10 cellular contexts compared by ENCODE assay signal in the genomic region with DNA sequence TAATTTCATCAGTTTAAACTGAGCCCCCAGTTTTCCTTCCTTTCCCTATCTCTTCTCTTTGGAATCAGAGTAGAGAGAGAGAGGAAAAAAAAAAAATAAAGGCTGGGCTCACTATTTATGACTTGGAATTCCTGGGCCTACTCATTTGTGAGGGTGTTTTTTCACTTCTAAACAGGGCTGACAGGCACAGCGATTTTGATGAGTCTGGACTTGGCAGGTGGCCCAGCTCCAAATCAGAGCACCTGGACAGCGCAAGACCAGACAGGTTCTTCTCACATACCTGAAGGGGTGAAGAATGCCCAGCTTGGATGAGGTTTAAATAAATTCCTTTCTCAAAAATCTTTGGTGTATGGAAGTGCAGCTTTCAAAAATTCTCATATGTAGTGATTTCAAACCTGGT.
A peak's percentile ranks its signal among the peaks of the same experiment; 100 is the strongest.
DNase-seq lines count a peak whose midpoint lies in the region; ATAC-seq and TF ChIP-seq lines count a peak whose summit lies in the region.
"Had no signal": no experiment of that assay in that cellular context is flagged by ENCODE, and none has a peak within 500 bp of the region (broad histone marks: within the 10 kb centered on the region; RNA-seq: fewer than 3 reads in every experiment).

No MANE protein-coding gene starts in this region.

- no peak overlapping the region for H3K4me3 ChIP-seq in ascending aorta
- H3K4me3 ChIP-seq in tibial artery = no peak overlapping the region

- peak overlapping the region; percentile 78 to 88 for H3K27ac ChIP-seq in ascending aorta
- peak overlapping the region; percentile 85 for H3K27ac ChIP-seq in layer of hippocampus (ENCODE audit: low read depth, low read length)
- peak overlapping the region; percentile 76 to 77 for H3K27ac ChIP-seq in tibial artery

- ATAC-seq in GM21447 (IDR thresholded peaks at IDR 0.05; ENCODE audit: unreplicated experiment) = no peak

- DNase-seq in NCI-H1105 treated with DMSO at 0.1 percent for 48 hours (lab: John Stamatoyannopoulos, UW) (peak; percentile 90), ascending aorta (ENCODE audit: low spot score in 2 of 2) (no peak), tibial artery (no peak), NCI-H526 (lab: John Stamatoyannopoulos, UW) (no peak), mucosa of gallbladder (ENCODE audit: low spot score) (no peak)
- DNase-seq: activated naive CD4-positive, alpha-beta T cell treated with anti-CD3 and anti-CD28 coated beads for 36 hours; KG1; T-helper 1 cell had no signal

- intact Hi-C loops in ascending aorta (cut with DNase I) = loop anchor here (2.0 to 5.0 kb wide), 3 partner anchors 42 to 177 kb away; a partner anchor contains a TSS
- intact Hi-C loops in tibial artery (cut with DNase I; ENCODE audit: low total_unique reads) = loop anchor here (10.0 kb wide), 1 partner anchor 120 kb away; a partner anchor contains a TSS

- H3K27me3 ChIP-seq in ascending aorta = no peaks in the 10 kb centered on the region
- no peaks in the 10 kb centered on the region for H3K27me3 ChIP-seq in layer of hippocampus (ENCODE audit: control insufficient read depth, insufficient read depth, low read length)
- H3K27me3 ChIP-seq in tibial artery = no peaks in the 10 kb centered on the region

- no peak for TF ChIP-seq CTCF in ascending aorta (IDR thresholded peaks at IDR 0.05)
- no peak for TF ChIP-seq CTCF in tibial artery (IDR thresholded peaks at IDR 0.05)

- H3K4me1 ChIP-seq in ascending aorta (peaks cover 16 to 40% of the 10 kb centered on the region in 2 donors), tibial artery (peaks cover 0 to 78% (median 42%) of the 10 kb centered on the region in 4 donors)

- H3K36me3 ChIP-seq in ascending aorta (no peaks in the 10 kb centered on the region), tibial artery (no peaks in the 10 kb centered on the region)

- H3K9me3 ChIP-seq in ascending aorta (no peaks in the 10 kb centered on the region), tibial artery (no peaks in the 10 kb centered on the region)
